ENCODE assay signal across 10 cellular contexts in genomic region chrX:36401774-36402173, GRCh38.
"Had no signal": no experiment of that assay in that cellular context is flagged by ENCODE, and none has a peak within 500 bp of the region (broad histone marks: within the 10 kb centered on the region; RNA-seq: fewer than 3 reads in every experiment).

No MANE protein-coding gene starts in this region.

- H3K4me2 ChIP-seq: KMS-11 had no signal

- H3K4me1 Mint-ChIP-seq: IgD-negative memory B cell had no signal

- ATAC-seq: HepG2, K562 had no signal

- H3K27ac Mint-ChIP-seq: IgD-negative memory B cell had no signal

- H3K4me3 ChIP-seq: K562 had no signal

- FAIRE-seq: HepG2, HTR-8/SVneo, K562 had no signal

- DNase-seq: IMR-90, Karpas-422, KBM-7, KG1 had no signal

- H3K36me3 Mint-ChIP-seq: IgD-negative memory B cell had no signal

- H3K27ac ChIP-seq: HL-60, KMS-11 had no signal

- H3K4me3 Mint-ChIP-seq: IgD-negative memory B cell had no signal

- H3K27me3 Mint-ChIP-seq: IgD-negative memory B cell had no signal
